ENCODE assay signal across 1 cellular context in the genomic region with DNA sequence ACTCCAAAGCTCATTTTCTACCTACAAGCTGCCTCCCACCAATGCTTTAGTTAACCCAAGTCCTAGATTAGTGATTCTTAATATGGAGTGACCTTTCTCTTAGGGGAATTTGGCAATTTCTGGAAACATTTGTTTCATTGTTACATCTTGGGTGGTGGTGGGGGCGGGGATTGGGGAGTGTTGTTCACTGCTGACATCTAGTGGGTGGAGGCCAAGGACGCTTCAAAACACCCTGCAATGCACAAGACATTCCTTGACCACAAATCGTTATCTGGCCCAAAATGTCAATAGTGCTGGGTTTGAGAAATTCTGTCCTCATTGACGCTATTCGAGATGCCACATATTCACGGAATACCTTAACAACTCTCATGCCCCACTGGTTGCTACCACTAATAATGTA.
TF ChIP-seq lines count a peak whose summit lies in the region.

No MANE protein-coding gene starts in this region.

TF ChIP-seq in HepG2, 621 proteins besides CTCF, POLR2A, EP300 and RAD21 (continued from another document):
- TF ChIP-seq, protein P1, sequence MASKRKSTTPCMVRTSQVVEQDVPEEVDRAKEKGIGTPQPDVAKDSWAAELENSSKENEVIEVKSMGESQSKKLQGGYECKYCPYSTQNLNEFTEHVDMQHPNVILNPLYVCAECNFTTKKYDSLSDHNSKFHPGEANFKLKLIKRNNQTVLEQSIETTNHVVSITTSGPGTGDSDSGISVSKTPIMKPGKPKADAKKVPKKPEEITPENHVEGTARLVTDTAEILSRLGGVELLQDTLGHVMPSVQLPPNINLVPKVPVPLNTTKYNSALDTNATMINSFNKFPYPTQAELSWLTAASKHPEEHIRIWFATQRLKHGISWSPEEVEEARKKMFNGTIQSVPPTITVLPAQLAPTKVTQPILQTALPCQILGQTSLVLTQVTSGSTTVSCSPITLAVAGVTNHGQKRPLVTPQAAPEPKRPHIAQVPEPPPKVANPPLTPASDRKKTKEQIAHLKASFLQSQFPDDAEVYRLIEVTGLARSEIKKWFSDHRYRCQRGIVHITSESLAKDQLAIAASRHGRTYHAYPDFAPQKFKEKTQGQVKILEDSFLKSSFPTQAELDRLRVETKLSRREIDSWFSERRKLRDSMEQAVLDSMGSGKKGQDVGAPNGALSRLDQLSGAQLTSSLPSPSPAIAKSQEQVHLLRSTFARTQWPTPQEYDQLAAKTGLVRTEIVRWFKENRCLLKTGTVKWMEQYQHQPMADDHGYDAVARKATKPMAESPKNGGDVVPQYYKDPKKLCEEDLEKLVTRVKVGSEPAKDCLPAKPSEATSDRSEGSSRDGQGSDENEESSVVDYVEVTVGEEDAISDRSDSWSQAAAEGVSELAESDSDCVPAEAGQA (IDR thresholded peaks at IDR 0.05; ENCODE audit: low read depth) = no peak
- TF ChIP-seq, protein P1 (CRISPR knock-in tag; IDR thresholded peaks at IDR 0.05; ENCODE audit: borderline replicate concordance) = no peak
- TF ChIP-seq, protein P2, sequence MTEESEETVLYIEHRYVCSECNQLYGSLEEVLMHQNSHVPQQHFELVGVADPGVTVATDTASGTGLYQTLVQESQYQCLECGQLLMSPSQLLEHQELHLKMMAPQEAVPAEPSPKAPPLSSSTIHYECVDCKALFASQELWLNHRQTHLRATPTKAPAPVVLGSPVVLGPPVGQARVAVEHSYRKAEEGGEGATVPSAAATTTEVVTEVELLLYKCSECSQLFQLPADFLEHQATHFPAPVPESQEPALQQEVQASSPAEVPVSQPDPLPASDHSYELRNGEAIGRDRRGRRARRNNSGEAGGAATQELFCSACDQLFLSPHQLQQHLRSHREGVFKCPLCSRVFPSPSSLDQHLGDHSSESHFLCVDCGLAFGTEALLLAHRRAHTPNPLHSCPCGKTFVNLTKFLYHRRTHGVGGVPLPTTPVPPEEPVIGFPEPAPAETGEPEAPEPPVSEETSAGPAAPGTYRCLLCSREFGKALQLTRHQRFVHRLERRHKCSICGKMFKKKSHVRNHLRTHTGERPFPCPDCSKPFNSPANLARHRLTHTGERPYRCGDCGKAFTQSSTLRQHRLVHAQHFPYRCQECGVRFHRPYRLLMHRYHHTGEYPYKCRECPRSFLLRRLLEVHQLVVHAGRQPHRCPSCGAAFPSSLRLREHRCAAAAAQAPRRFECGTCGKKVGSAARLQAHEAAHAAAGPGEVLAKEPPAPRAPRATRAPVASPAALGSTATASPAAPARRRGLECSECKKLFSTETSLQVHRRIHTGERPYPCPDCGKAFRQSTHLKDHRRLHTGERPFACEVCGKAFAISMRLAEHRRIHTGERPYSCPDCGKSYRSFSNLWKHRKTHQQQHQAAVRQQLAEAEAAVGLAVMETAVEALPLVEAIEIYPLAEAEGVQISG (CRISPR knock-in tag; IDR thresholded peaks at IDR 0.05) = peak; percentile 50; the same call in 1 of the 2 replicates
- no peak for TF ChIP-seq MTF1 (CRISPR knock-in tag; IDR thresholded peaks at IDR 0.05)
